Comparison of ENCODE assay signal across 1 cellular context in genomic region chr10:135601-136464, GRCh38.
TF ChIP-seq lines count a peak whose summit lies in the region.

No MANE protein-coding gene starts in this region.

TF ChIP-seq in K562, 482 proteins besides CTCF, POLR2A, EP300 and RAD21 (continued from another document and continues in another):
- TF ChIP-seq IRF1 (CRISPR knock-in tag; IDR thresholded peaks at IDR 0.05; ENCODE audit: borderline replicate concordance) (no peak), HDAC3 (IDR thresholded peaks at IDR 0.05; ENCODE audit: borderline replicate concordance, partially characterized antibody) (no peak), MIER1 (IDR thresholded peaks at IDR 0.05; ENCODE audit: low read depth) (no peak), GTF3C2 (IDR thresholded peaks at IDR 0.05; ENCODE audit: borderline replicate concordance, extremely low read depth, insufficient read length) (no peak), ELF4 (CRISPR knock-in tag; IDR thresholded peaks at IDR 0.05) (no peak), BRF1 (IDR thresholded peaks at IDR 0.05; ENCODE audit: borderline replicate concordance, extremely low read depth, insufficient read length) (no peak), C11orf30 (IDR thresholded peaks at IDR 0.05; ENCODE audit: low read depth) (no peak), PBX2 (CRISPR knock-in tag; IDR thresholded peaks at IDR 0.05; ENCODE audit: low read depth) (no peak), PBX2 (tag; conservative IDR thresholded peaks at IDR 0.05; ENCODE audit: low read depth) (no peak), KAT8 (IDR thresholded peaks at IDR 0.05; ENCODE audit: low read depth) (no peak), ZNF696 (CRISPR knock-in tag; conservative IDR thresholded peaks at IDR 0.05) (no peak), ZKSCAN1 (IDR thresholded peaks at IDR 0.05; ENCODE audit: low read depth, low read length) (no peak), ZBTB17 (CRISPR knock-in tag; IDR thresholded peaks at IDR 0.05) (peak; percentile 39; the same call in 1 of the 2 replicates), NR1H2 (CRISPR knock-in tag; IDR thresholded peaks at IDR 0.05) (no peak), SPI1 (IDR thresholded peaks at IDR 0.05; ENCODE audit: borderline replicate concordance, low read depth, low read length) (no peak), KLF1 (tag; IDR thresholded peaks at IDR 0.05) (no peak), ILF3 (IDR thresholded peaks at IDR 0.05; ENCODE audit: borderline replicate concordance) (no peak), POLR2AphosphoS5 (IDR thresholded peaks at IDR 0.05; ENCODE audit: control insufficient read depth, insufficient read depth, low read depth, low read length) (no peak), SMAD4 (CRISPR knock-in tag; conservative IDR thresholded peaks at IDR 0.05) (0 out of 2 replicates have a peak, but pooled peaks have one; percentile 23), CBFB (CRISPR knock-in tag; IDR thresholded peaks at IDR 0.05) (no peak), CTBP1 (IDR thresholded peaks at IDR 0.05; ENCODE audit: borderline replicate concordance) (peak; percentile 34; the same call in 1 of the 2 replicates), PHF8 (IDR thresholded peaks at IDR 0.05; ENCODE audit: borderline replicate concordance, low read length) (peak; percentile 78; the same call in 1 of the 2 replicates), RFX5 (IDR thresholded peaks at IDR 0.05; ENCODE audit: low read depth, low read length) (no peak), PHF21A (IDR thresholded peaks at IDR 0.05; ENCODE audit: borderline replicate concordance, low read depth) (no peak), MYC (IDR thresholded peaks at IDR 0.05; ENCODE audit: low read depth, low read length) (peak; percentile 22; the same call in 1 of the 2 replicates), MYC (CRISPR knock-in tag; IDR thresholded peaks at IDR 0.05; ENCODE audit: borderline replicate concordance, low read depth) (no peak), ESRRB (CRISPR knock-in tag; IDR thresholded peaks at IDR 0.05; ENCODE audit: borderline replicate concordance) (no peak), E2F4 (CRISPR knock-in tag; IDR thresholded peaks at IDR 0.05; ENCODE audit: low read depth) (0 out of 2 replicates have a peak, but pooled peaks have one; percentile 30), HMG20A (CRISPR knock-in tag; conservative IDR thresholded peaks at IDR 0.05) (no peak), HLTF (IDR thresholded peaks at IDR 0.05) (no peak), ZNF644 (tag; IDR thresholded peaks at IDR 0.05; ENCODE audit: low read depth) (no peak), MAFG (tag; conservative IDR thresholded peaks at IDR 0.05) (no peak), NFATC3 (IDR thresholded peaks at IDR 0.05) (no peak), SIRT6 (IDR thresholded peaks at IDR 0.05; ENCODE audit: low read depth, low read length) (no peak), SRSF3 (IDR thresholded peaks at IDR 0.05; ENCODE audit: insufficient read depth, low read length) (no peak), REST (CRISPR knock-in tag; IDR thresholded peaks at IDR 0.05; ENCODE audit: low read depth) (peak; percentile 45; the same call in 1 of the 2 replicates), TCF7 (IDR thresholded peaks at IDR 0.05; ENCODE audit: borderline replicate concordance) (no peak), ZBTB40 (IDR thresholded peaks at IDR 0.05) (no peak), ZBTB40 (CRISPR knock-in tag; IDR thresholded peaks at IDR 0.05) (no peak), PYGO2 (tag; IDR thresholded peaks at IDR 0.05) (no peak), NR4A1 (CRISPR knock-in tag; IDR thresholded peaks at IDR 0.05) (no peak), NR4A1 (tag; IDR thresholded peaks at IDR 0.05) (no peak), FOXK2 (conservative IDR thresholded peaks at IDR 0.05 in 1 of 2, IDR thresholded peaks at IDR 0.05 in 1 of 2; ENCODE audit: low read depth in 2 of 2) (no peak), ZNF184 (CRISPR knock-in tag; IDR thresholded peaks at IDR 0.05) (no peak), GTF2A2 (tag; IDR thresholded peaks at IDR 0.05) (no peak), ZNF561 (CRISPR knock-in tag; conservative IDR thresholded peaks at IDR 0.05) (no peak), ELF2 (CRISPR knock-in tag; IDR thresholded peaks at IDR 0.05) (no peak), MEF2A (IDR thresholded peaks at IDR 0.05; ENCODE audit: control insufficient read depth, low read depth, low read length) (no peak), KLF6 (CRISPR knock-in tag; IDR thresholded peaks at IDR 0.05; ENCODE audit: borderline replicate concordance) (no peak), SIN3A (IDR thresholded peaks at IDR 0.05; ENCODE audit: borderline replicate concordance in 2 of 2, control insufficient read depth in 1 of 2, low read depth in 2 of 2, low read length in 2 of 2) (no peak)
